ENCODE assay signal across 17 cellular contexts in genomic region chr3:143769663-143770062, GRCh38.
DNase-seq lines count a peak whose midpoint lies in the region; ATAC-seq and TF ChIP-seq lines count a peak whose summit lies in the region.
"Had no signal": no experiment of that assay in that cellular context is flagged by ENCODE, and none has a peak within 500 bp of the region (broad histone marks: within the 10 kb centered on the region; RNA-seq: fewer than 3 reads in every experiment).

No MANE protein-coding gene starts in this region.

- peak overlapping the region; percentile 21 for H3K27ac ChIP-seq in ACC112 (ENCODE audit: low read depth, low read length)
- peak overlapping the region; percentile 27; the same call in 1 of the 2 replicates for H3K27ac ChIP-seq in BLaER1
- H3K27ac ChIP-seq: colonic mucosa, parathyroid adenoma, Peyer's patch, stomach had no signal

- in situ Hi-C loops in SK-MEL-5 (cut with HindIII; ENCODE audit: low pct_unique_long_range_greater_than_20kb, low sequenced_read_pairs): no loop called here

- H3K4me1 ChIP-seq in ACC112 (ENCODE audit: control insufficient read depth, insufficient read depth, low read length, unreplicated experiment) (peaks cover 28% of the 10 kb centered on the region), BLaER1 (peaks cover 27% of the 10 kb centered on the region)
- H3K4me1 ChIP-seq: colonic mucosa, parathyroid adenoma, Peyer's patch had no signal

- DNase-seq in SK-MEL-5 (ENCODE audit: low read depth, low spot score): peak; percentile 7
- peak; percentile 92 for DNase-seq in fibroblast of the aortic adventitia (ENCODE audit: low read depth)
- DNase-seq in midbrain (lab: John Stamatoyannopoulos, UW): no peak
- no peak for DNase-seq in activated CD4-positive, alpha-beta T cell treated with anti-CD3 and anti-CD28 coated beads for 1 hour
- DNase-seq in OCI-M1 (lab: John Stamatoyannopoulos, UW): no peak
- DNase-seq: C1 segment of cervical spinal cord, colonic mucosa, Karpas-422, left colon, NCI-H1694, NCI-H748 treated with DMSO at 0.1 percent for 48 hours, Peyer's patch, stomach had no signal

- peak overlapping the region; percentile 68 for H3K4me2 ChIP-seq in BLaER1

- no peak overlapping the region for H3K9ac ChIP-seq in BLaER1
- H3K9ac ChIP-seq: parathyroid adenoma had no signal

- no peaks in the 10 kb centered on the region for H3K36me3 ChIP-seq in ACC112 (ENCODE audit: insufficient read depth, low read length)
- no peaks in the 10 kb centered on the region for H3K36me3 ChIP-seq in BLaER1
- H3K36me3 ChIP-seq: colonic mucosa, Peyer's patch, stomach had no signal

- H3K27me3 ChIP-seq in ACC112 (ENCODE audit: insufficient read depth, low read length) (no peaks in the 10 kb centered on the region), BLaER1 (no peaks in the 10 kb centered on the region)
- H3K27me3 ChIP-seq: colonic mucosa, Peyer's patch, stomach had no signal

- H3K4me3 ChIP-seq in ACC112 (ENCODE audit: low read depth, low read length) (no peak overlapping the region), BLaER1 (no peak overlapping the region; the same call in 1 of the 2 replicates), fibroblast of the aortic adventitia (ENCODE audit: low read depth, low read length) (no peak overlapping the region)
- H3K4me3 ChIP-seq: colonic mucosa, Peyer's patch, stomach had no signal

- no peaks in the 10 kb centered on the region for H4K20me1 ChIP-seq in BLaER1

- no peak overlapping the region for H2AFZ ChIP-seq in ACC112 (ENCODE audit: low read length, unreplicated experiment)
- H2AFZ ChIP-seq: parathyroid adenoma had no signal

- no peaks in the 10 kb centered on the region for H3K9me3 ChIP-seq in BLaER1
- H3K9me3 ChIP-seq: colonic mucosa, Peyer's patch, stomach had no signal

- no peaks in the 10 kb centered on the region for H3K79me2 ChIP-seq in ACC112 (ENCODE audit: control insufficient read depth, insufficient read depth, low read length, unreplicated experiment)
- H3K79me2 ChIP-seq: parathyroid adenoma had no signal

- no peak for TF ChIP-seq CTCF in fibroblast of the aortic adventitia (IDR thresholded peaks at IDR 0.05; ENCODE audit: insufficient read depth, low read length)

- ATAC-seq in HG02973 (IDR thresholded peaks at IDR 0.05; ENCODE audit: unreplicated experiment): no peak
- ATAC-seq: left colon had no signal

Comparison
In these comparisons a context has a peak if more than half of its experiments do, and no peak if none do; other contexts are left out.
1. DNase-seq: peak in SK-MEL-5 (single experiment) and fibroblast of the aortic adventitia (single experiment); none in midbrain (single experiment), activated CD4-positive, alpha-beta T cell treated with anti-CD3 and anti-CD28 coated beads for 1 hour (single experiment) and OCI-M1 (single experiment).